Comparison of ENCODE assay signal across 30 cellular contexts in the genomic region with DNA sequence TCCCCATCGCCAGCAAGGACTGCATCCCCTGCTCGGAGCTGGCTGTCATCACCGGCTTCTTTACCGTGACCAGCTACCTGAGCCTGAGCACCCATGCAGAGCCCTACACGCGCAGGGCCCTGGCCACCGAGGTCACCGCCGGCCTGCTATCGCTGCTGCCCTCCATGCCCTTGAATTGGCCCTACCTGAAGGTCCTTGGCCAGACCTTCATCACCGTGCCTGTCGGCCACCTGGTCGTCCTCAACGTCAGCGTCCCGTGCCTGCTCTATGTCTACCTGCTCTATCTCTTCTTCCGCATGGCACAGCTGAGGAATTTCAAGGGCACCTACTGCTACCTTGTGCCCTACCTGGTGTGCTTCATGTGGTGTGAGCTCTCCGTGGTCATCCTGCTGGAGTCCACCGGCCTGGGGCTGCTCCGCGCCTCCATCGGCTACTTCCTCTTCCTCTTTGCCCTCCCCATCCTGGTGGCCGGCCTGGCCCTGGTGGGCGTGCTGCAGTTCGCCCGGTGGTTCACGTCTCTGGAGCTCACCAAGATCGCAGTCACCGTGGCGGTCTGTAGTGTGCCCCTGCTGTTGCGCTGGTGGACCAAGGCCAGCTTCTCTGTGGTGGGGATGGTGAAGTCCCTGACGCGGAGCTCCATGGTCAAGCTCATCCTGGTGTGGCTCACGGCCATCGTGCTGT.
"Had no signal": no experiment of that assay in that cellular context is flagged by ENCODE, and none has a peak within 500 bp of the region (broad histone marks: within the 10 kb centered on the region; RNA-seq: fewer than 3 reads in every experiment).

No MANE protein-coding gene starts in this region.

- FAIRE-seq: islet of Langerhans, kidney, small intestine had no signal

- H3K4me3 Mint-ChIP-seq: immature natural killer cell; naive thymus-derived CD8-positive, alpha-beta T cell; nephron; neural crest cell; stimulated activated naive B cell treated with anti-CD40 and anti-IgM and Interleukin-4, amounts not matched to agents 10 μg/mL and 1 μg/mL and 100 μg/mL, for 72 hours had no signal

- ATAC-seq: left colon; left lung; lower lobe of right lung; naive thymus-derived CD8-positive, alpha-beta T cell; right cardiac atrium; sciatic nerve; stimulated activated naive B cell treated with anti-CD40 and anti-IgM and Interleukin-4, amounts not matched to agents 10 μg/mL and 1 μg/mL and 100 μg/mL, for 72 hours; stimulated activated naive CD8-positive, alpha-beta T cell treated with anti-CD3 and anti-CD28 coated beads, Interleukin-15, Interleukin-2, amounts not matched to agents 100 U/mL and 50 U/mL, for 24 hours had no signal

- DNase-seq: hypothalamus; immature natural killer cell; kidney; left colon; lower lobe of right lung; mammary epithelial cell; mesenchymal stem cell; naive thymus-derived CD8-positive, alpha-beta T cell; occipital lobe; retina; right cardiac atrium; small intestine; spleen; stimulated activated CD4-positive, alpha-beta T cell treated with anti-CD3 and anti-CD28 coated beads, Interleukin-2, amount 100 ng/mL, for 48 hours; stimulated activated naive B cell treated with anti-CD40 and anti-IgM and Interleukin-4, amounts not matched to agents 10 μg/mL and 1 μg/mL and 100 μg/mL, for 72 hours; stimulated activated naive CD8-positive, alpha-beta T cell treated with anti-CD3 and anti-CD28 coated beads, Interleukin-15, Interleukin-2, amounts not matched to agents 100 U/mL and 50 U/mL, for 24 hours; stomach; testis; thyroid gland; transverse colon had no signal

- H3K27ac ChIP-seq: left lung, lower lobe of right lung, neutrophil, ovary, spleen, testis, thyroid gland, transverse colon, upper lobe of left lung, vagina had no signal

- H3K4me1 ChIP-seq: left lung, lower lobe of right lung, spleen, thyroid gland, transverse colon, upper lobe of left lung, vagina had no signal

- H3K36me3 ChIP-seq: neutrophil, ovary had no signal

- H3K4me3 ChIP-seq: left lung, lower lobe of right lung, ovary, spleen, stomach, testis, thyroid gland, transverse colon, upper lobe of left lung, vagina had no signal

- H3K9me3 Mint-ChIP-seq: immature natural killer cell; naive thymus-derived CD8-positive, alpha-beta T cell; nephron; neural crest cell had no signal

- H3K27me3 ChIP-seq: left lung, ovary, spleen, stomach, testis, thyroid gland, transverse colon, upper lobe of left lung, vagina had no signal

- H3K27me3 Mint-ChIP-seq: progenitor cell of endocrine pancreas had no signal

- H3K4me1 Mint-ChIP-seq: naive thymus-derived CD8-positive, alpha-beta T cell; nephron; stimulated activated naive B cell treated with anti-CD40 and anti-IgM and Interleukin-4, amounts not matched to agents 10 μg/mL and 1 μg/mL and 100 μg/mL, for 72 hours had no signal

- H3K9me3 ChIP-seq: left lung, lower lobe of right lung, neutrophil, ovary, spleen, stomach, testis, thyroid gland, transverse colon, upper lobe of left lung, vagina had no signal
